8 cellular contexts compared by ENCODE assay signal in the genomic region with DNA sequence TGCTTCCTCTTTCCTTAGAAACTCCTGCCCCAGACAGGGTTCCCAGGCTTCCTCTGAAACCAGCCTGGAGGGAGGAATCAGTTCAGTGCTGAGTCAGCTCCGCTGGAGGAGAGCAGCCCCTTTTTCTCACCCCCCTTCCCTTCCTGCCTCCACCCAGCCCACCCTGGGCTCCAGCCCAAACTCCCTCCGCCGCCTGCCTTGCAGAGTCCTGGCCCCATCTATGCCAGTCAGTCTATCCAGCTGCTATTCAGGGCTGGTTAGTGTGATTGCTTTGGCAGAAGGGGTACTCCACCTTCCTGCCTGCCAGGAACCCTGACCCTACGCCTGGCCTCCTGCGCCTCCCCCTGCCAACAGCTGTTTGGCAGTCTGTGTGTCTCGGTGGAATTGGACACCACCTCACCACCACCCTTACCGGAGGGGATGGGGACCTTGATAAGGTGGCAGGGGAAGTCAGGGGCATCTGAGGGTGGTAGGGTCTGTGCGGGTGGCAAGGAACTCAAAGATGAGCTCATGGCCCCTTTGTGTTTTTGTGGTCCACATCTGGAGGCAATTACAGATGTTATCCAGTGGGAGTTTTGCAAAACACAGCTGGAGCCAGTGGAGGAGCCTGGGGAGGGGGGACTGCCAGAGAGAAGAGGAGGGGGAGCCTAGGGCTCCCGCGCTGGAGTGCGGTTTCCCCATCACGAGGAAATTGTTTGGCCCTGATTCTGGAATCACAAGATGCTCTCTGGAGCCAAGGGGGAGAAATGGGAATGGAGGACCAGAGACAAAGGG. TPM values are rescaled to one million over a fixed set of nuclear protein-coding genes. Genes with fewer than 3 reads are reported as not detected.
A peak's percentile ranks its signal among the peaks of the same experiment; 100 is the strongest.
DNase-seq lines count a peak whose midpoint lies in the region; ATAC-seq and TF ChIP-seq lines count a peak whose summit lies in the region.

No MANE protein-coding gene starts in this region.

- intact Hi-C loops in spleen (cut with DNase I; ENCODE audit: low total_unique reads), result no loop called here

- DNase-seq in HCEC 1CT, result peak; percentile 88
- DNase-seq in iPS-NIHi7 (ENCODE audit: extremely low spot score), result peak; percentile 45
- DNase-seq in spleen, result peak; percentile 81
- no peak for DNase-seq in HK-2 (ENCODE audit: unreplicated experiment)
- DNase-seq in NCI-H1417 (lab: John Stamatoyannopoulos, UW), result no peak
- no peak for DNase-seq in DMS53 treated with DMSO at 0.1 percent for 48 hours (lab: John Stamatoyannopoulos, UW; ENCODE audit: unreplicated experiment)

- H3K27ac Mint-ChIP-seq in brain, result peak overlapping the region; percentile 85 to 99 (median 95)

- no peaks in the 10 kb centered on the region for H3K9me3 Mint-ChIP-seq in brain

- peak overlapping the region; percentile 12 to 70 (median 52) for H3K4me3 Mint-ChIP-seq in brain

- H3K27me3 Mint-ChIP-seq in brain, result peaks cover 2% of the 10 kb centered on the region

- no peak for TF ChIP-seq POLR2A in spleen (IDR thresholded peaks at IDR 0.05)

- peaks cover 21 to 85% (median 62%) of the 10 kb centered on the region in 6 donors for H3K4me1 ChIP-seq in spleen

- no peak overlapping the region for H3K4me3 ChIP-seq in spleen

- peak overlapping the region; percentile 43 to 82 (median 68) for H3K27ac ChIP-seq in spleen

- no peaks in the 10 kb centered on the region for H3K9me3 ChIP-seq in spleen

- peaks cover 0 to 14% (median 0%) of the 10 kb centered on the region in 7 donors for H3K27me3 ChIP-seq in spleen (replicated peaks in 1 of 7)

- WGBS in spleen, 5 donors, result 13 to 19% (median 14%) methylated on average over 12 of the region's 12 CpGs

- H3K4me1 Mint-ChIP-seq in brain, result peaks cover 45% of the 10 kb centered on the region

- TF ChIP-seq CTCF in brain (conservative IDR thresholded peaks at IDR 0.05) (no peak), spleen (IDR thresholded peaks at IDR 0.05 in 8 of 11, conservative IDR thresholded peaks at IDR 0.05 in 3 of 11) (no peak)

- H3K36me3 ChIP-seq in spleen, result peaks cover 0 to 37% (median 13%) of the 10 kb centered on the region in 6 donors

- ATAC-seq in GM19324 (IDR thresholded peaks at IDR 0.05; ENCODE audit: low FRiP score, unreplicated experiment), result no peak

- H3K36me3 Mint-ChIP-seq in brain, result peaks cover 9% of the 10 kb centered on the region

RNA-seq across cellular contexts. Expression of a gene that starts 12.2 kb away (rescaled TPM):
- polyA plus RNA-seq in brain (ENCODE audit: insufficient read depth, low read depth, low replicate concordance) (59.7 TPM), spleen (10 to 100 TPM in 2 of 3 donors, 1 to 10 TPM in 1; 6.6 to 30.8 (median 15.6) TPM)
- 100 to 1,000 TPM in 1 of 7 donors, 10 to 100 TPM in 6; 42.6 to 126 (median 65.2) TPM for total RNA-seq in spleen

RNA-seq across cellular contexts. Expression of a gene that starts 18.9 kb away (rescaled TPM):
- polyA plus RNA-seq in brain (ENCODE audit: insufficient read depth, low read depth, low replicate concordance) (160 TPM), spleen (100 to 1,000 TPM in 2 of 3 donors, 10 to 100 TPM in 1; 88.8 to 138 (median 137) TPM)
- 100 to 1,000 TPM in 1 of 7 donors, 10 to 100 TPM in 6; 55.2 to 111 (median 62.8) TPM for total RNA-seq in spleen

RNA-seq across cellular contexts. Expression of a gene that starts 23.0 kb away (rescaled TPM):
- polyA plus RNA-seq in brain (ENCODE audit: insufficient read depth, low read depth, low replicate concordance) (51.6 TPM), spleen (10 to 100 TPM in 1 of 3 donors, 1 to 10 TPM in 2; 7.9 to 22.3 (median 8.9) TPM)
- 100 to 1,000 TPM in 6 of 7 donors, 10 to 100 TPM in 1; 99.6 to 205 (median 110) TPM for total RNA-seq in spleen

RNA-seq across cellular contexts. Expression of a gene that starts 33.3 kb away (rescaled TPM):
- polyA plus RNA-seq in brain (ENCODE audit: insufficient read depth, low read depth, low replicate concordance), result 2.7 TPM
- total RNA-seq in spleen, result 100 to 1,000 TPM in 4 of 7 donors, 10 to 100 TPM in 3; 56.4 to 165 (median 112) TPM
- polyA plus RNA-seq in spleen, result 10 to 100 TPM; 34.2 to 46.5 (median 35.3) TPM

RNA-seq across cellular contexts. Expression of a gene that starts 34.4 kb away (rescaled TPM):
- polyA plus RNA-seq in brain (ENCODE audit: insufficient read depth, low read depth, low replicate concordance), result 9.3 TPM
- total RNA-seq in spleen, result 1 to 10 TPM; 1.4 to 5.8 (median 3.0) TPM
- 1 to 10 TPM; 2.2 to 5.2 (median 3.4) TPM for polyA plus RNA-seq in spleen

Comparison
In these comparisons a context has a peak if more than half of its experiments do, and no peak if none do; other contexts are left out.
1. DNase-seq: peak in HCEC 1CT (single experiment), iPS-NIHi7 (single experiment) and spleen (single experiment); none in HK-2 (single experiment), NCI-H1417 (0 of 3) and DMS53 treated with DMSO at 0.1 percent for 48 hours (single experiment).